In the genomic region with DNA sequence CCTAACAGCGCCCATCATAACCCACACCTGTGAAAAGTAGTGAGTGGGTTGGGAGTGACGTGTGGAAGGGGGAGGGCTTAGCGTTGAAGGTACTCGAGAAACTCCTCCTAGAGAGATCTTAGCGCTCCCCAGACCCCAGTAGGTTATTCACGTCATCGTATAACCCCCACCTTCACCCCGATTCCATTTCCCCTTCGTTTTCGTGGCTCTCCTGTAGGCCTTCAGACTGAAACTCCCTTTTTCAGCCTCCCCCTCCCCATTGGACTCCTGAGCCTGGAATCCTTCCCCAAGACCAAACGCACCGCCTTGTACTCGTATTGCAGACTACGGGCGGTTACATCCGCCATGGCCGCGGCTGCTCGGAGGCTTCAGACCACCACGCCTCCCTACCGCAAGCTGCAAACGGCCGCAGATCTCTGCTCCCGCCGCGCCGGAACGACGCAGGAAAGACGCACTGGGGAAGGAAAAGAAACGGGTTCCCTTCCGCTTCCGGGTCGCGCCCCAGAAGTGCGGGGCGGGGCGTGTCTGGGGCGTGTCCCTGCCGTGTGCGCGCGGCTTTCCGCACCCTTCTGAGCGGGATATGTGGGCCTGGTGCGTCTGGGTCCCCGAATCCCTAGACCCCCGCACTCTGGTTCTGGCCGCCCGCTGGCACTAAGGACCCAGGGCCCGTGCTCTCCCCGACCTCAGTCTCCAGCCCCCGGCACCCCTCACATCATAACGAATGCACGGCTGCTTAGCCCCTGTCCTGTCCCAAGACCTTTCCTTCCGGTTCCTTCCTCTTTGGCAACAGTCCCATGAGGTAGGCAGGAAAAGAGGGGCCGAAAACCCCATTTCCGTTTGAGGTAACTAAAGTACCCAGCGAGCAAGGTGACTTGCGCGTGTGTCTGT, we compare ENCODE assay signal across 8 cellular contexts. TPM values are rescaled to one million over a fixed set of nuclear protein-coding genes. Genes with fewer than 3 reads are reported as not detected.
DNase-seq lines count a peak whose midpoint lies in the region; ATAC-seq and TF ChIP-seq lines count a peak whose summit lies in the region.

A gene (minus strand): TSS at position 456 of the 888 bp plus-strand sequence. CDS start 109 bp downstream, at position 347.

- H4K20me1 ChIP-seq in neural progenitor cell (ENCODE audit: low read depth) = peaks cover 27% of the 10 kb centered on the region

- ATAC-seq in foreskin keratinocyte = peak; percentile 95

- H3K4me1 ChIP-seq in SJSA1 (replicated peaks) (peaks cover 12% of the 10 kb centered on the region), foreskin keratinocyte (no peaks in the 10 kb centered on the region), neural progenitor cell (peaks cover 16% of the 10 kb centered on the region), stomach smooth muscle (ENCODE audit: control insufficient read depth, insufficient read depth, low read length) (peaks cover 12% of the 10 kb centered on the region)

- H3K4me2 ChIP-seq in neural progenitor cell = peak within 1 kb of the TSS; percentile 85

- H3K9ac ChIP-seq in neural progenitor cell (peak within 1 kb of the TSS; percentile 85), stomach smooth muscle (ENCODE audit: low read length in 2 of 2) (peak within 1 kb of the TSS; percentile 78 to 96)

- peaks cover 8% of the 10 kb centered on the region for H3F3A ChIP-seq in neural progenitor cell (ENCODE audit: low read depth)

- CTCF ChIA-PET in HEK293T (lab: Yijun Ruan, JAX) = no interaction called here

- peaks cover 29% of the 10 kb centered on the region for H3K36me3 Mint-ChIP-seq in neural progenitor cell

- TF ChIP-seq CTCF in foreskin keratinocyte (conservative IDR thresholded peaks at IDR 0.05) (no peak), neural progenitor cell (IDR thresholded peaks at IDR 0.05) (no peak)

- H2AFZ ChIP-seq in neural progenitor cell (replicated peaks) = peak within 1 kb of the TSS; percentile 85

- H3K27ac ChIP-seq in SJSA1 = peak within 1 kb of the TSS; percentile 57
- peak within 1 kb of the TSS; percentile 84 for H3K27ac ChIP-seq in foreskin keratinocyte
- H3K27ac ChIP-seq in neural progenitor cell = peak within 1 kb of the TSS; percentile 62
- H3K27ac ChIP-seq in stomach smooth muscle (ENCODE audit: low read length) = peak within 1 kb of the TSS; percentile 76

- H3K4me3 Mint-ChIP-seq in neural progenitor cell = peak within 1 kb of the TSS; percentile 100

- H3K27me3 Mint-ChIP-seq in neural progenitor cell (ENCODE audit: insufficient read depth, low read depth) = peaks cover 2% of the 10 kb centered on the region

- H3K4me1 Mint-ChIP-seq in neural progenitor cell = peaks cover 25% of the 10 kb centered on the region

- H3K4me3 ChIP-seq in SJSA1 (peak within 1 kb of the TSS; percentile 57), neural progenitor cell (peak within 1 kb of the TSS; percentile 94), stomach smooth muscle (ENCODE audit: low read length in 2 of 2) (peak within 1 kb of the TSS; percentile 96 to 99)

- POLR2A ChIA-PET in HEK293T (lab: Yijun Ruan, JAX) = interaction anchor here (0.7 to 5.8 kb wide), 18 partner anchors 11 to 242 kb away, joined by 3 to 60 read pairs (median 4); a partner anchor contains a TSS

- peak; percentile 94 for DNase-seq in GM03348 (ENCODE audit: low spot score)
- peak; percentile 92 for DNase-seq in HEK293T (ENCODE audit: extremely low spot score)
- DNase-seq in NAMALWA (ENCODE audit: low spot score) = peak; percentile 95
- peak; percentile 87 to 88 for DNase-seq in SJSA1 (ENCODE audit: low read depth in 1 of 2, low spot score in 2 of 2)
- peak; percentile 86 for DNase-seq in activated gamma-delta T cell treated with anti-CD3 and anti-CD28 coated beads, Interleukin-2, amount 50 U/mL, for 16 hours (ENCODE audit: low read depth)
- peak; percentile 60 to 77 for DNase-seq in foreskin keratinocyte
- DNase-seq in neural progenitor cell (ENCODE audit: low spot score) = peak; percentile 93

- H3K27ac Mint-ChIP-seq in neural progenitor cell = peak within 1 kb of the TSS; percentile 99

- H3K79me2 ChIP-seq in neural progenitor cell (ENCODE audit: low read depth) = peaks cover 56% of the 10 kb centered on the region

- H3K9me3 Mint-ChIP-seq in neural progenitor cell = no peaks in the 10 kb centered on the region

- peaks cover 41% of the 10 kb centered on the region for H3K36me3 ChIP-seq in SJSA1
- peaks cover 19% of the 10 kb centered on the region for H3K36me3 ChIP-seq in neural progenitor cell
- peaks cover 26 to 28% of the 10 kb centered on the region in 2 donors for H3K36me3 ChIP-seq in stomach smooth muscle (ENCODE audit: control insufficient read depth in 2 of 2, insufficient read depth in 2 of 2, low read length in 2 of 2)

- H3K9me3 ChIP-seq in SJSA1 (replicated peaks) (no peaks in the 10 kb centered on the region), neural progenitor cell (ENCODE audit: low read depth) (no peaks in the 10 kb centered on the region), stomach smooth muscle (ENCODE audit: control insufficient read depth in 2 of 2, low read length in 2 of 2) (no peaks in the 10 kb centered on the region)

- H3K27me3 ChIP-seq in SJSA1 (replicated peaks) = no peaks in the 10 kb centered on the region
- H3K27me3 ChIP-seq in foreskin keratinocyte = no peaks in the 10 kb centered on the region
- H3K27me3 ChIP-seq in neural progenitor cell = no peaks in the 10 kb centered on the region
- no peaks in the 10 kb centered on the region for H3K27me3 ChIP-seq in stomach smooth muscle (ENCODE audit: control insufficient read depth in 1 of 2, insufficient read depth in 2 of 2, low read length in 2 of 2)

TF ChIP-seq in HEK293T, 16 proteins besides CTCF, POLR2A, EP300 and RAD21:
- TF ChIP-seq CTBP1 (IDR thresholded peaks at IDR 0.05; ENCODE audit: borderline replicate concordance) (peak; percentile 72; the same call in 1 of the 2 replicates), TARDBP (IDR thresholded peaks at IDR 0.05) (no peak), ARNT (IDR thresholded peaks at IDR 0.05) (peak; percentile 4; the same call in 1 of the 2 replicates), HDGF (IDR thresholded peaks at IDR 0.05; ENCODE audit: borderline replicate concordance) (no peak), L3MBTL2 (conservative IDR thresholded peaks at IDR 0.05) (peak; percentile 63), ELF4 (IDR thresholded peaks at IDR 0.05) (peak; percentile 80), FOXM1 (IDR thresholded peaks at IDR 0.05; ENCODE audit: borderline replicate concordance) (no peak)
- TF ChIP-seq, protein P1, sequence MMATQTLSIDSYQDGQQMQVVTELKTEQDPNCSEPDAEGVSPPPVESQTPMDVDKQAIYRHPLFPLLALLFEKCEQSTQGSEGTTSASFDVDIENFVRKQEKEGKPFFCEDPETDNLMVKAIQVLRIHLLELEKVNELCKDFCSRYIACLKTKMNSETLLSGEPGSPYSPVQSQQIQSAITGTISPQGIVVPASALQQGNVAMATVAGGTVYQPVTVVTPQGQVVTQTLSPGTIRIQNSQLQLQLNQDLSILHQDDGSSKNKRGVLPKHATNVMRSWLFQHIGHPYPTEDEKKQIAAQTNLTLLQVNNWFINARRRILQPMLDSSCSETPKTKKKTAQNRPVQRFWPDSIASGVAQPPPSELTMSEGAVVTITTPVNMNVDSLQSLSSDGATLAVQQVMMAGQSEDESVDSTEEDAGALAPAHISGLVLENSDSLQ (IDR thresholded peaks at IDR 0.05) = peak; percentile 45; the same call in 1 of the 2 replicates
TF ChIP-seq in HEK293T: peak in this region for 5.

RNA-seq across cellular contexts. Expression of the gene that starts here (rescaled TPM):
- total RNA-seq in SJSA1 (2014; rRNA removed; shearing (Covaris generic)) = 29.9 and 33.1 TPM in 2 replicates
- total RNA-seq in foreskin keratinocyte (86.0 and 94.9 TPM in 2 replicates), neural progenitor cell (ENCODE audit: low replicate concordance) (94.3 and 128 TPM in 2 replicates)
- polyA plus RNA-seq in foreskin keratinocyte = 73.5 and 80.9 TPM in 2 replicates

Comparison
In these comparisons a context has a peak if more than half of its experiments do, and no peak if none do; other contexts are left out.
1. Peak in every context shown above with its lines: DNase-seq, ATAC-seq, H3K4me3 ChIP-seq and H3K27ac ChIP-seq.